In genomic region chr4:99290848-99291786, GRCh38 we compare ENCODE assay signal across 36 cellular contexts. TPM values are rescaled to one million over a fixed set of nuclear protein-coding genes. Genes with fewer than 3 reads are reported as not detected.
"Had no signal": no experiment of that assay in that cellular context is flagged by ENCODE, and none has a peak within 500 bp of the region (broad histone marks: within the 10 kb centered on the region; RNA-seq: fewer than 3 reads in every experiment).

Gene ADH1A (minus strand): TSS chr4:99290985. CDS start chr4:99290914, 71 bp downstream.

- H3K4me3 ChIP-seq: MG63 had no signal

- DNase-seq: activated CD4-positive, alpha-beta memory T cell treated with anti-CD3 and anti-CD28 coated beads, Interleukin-2, amount 10 ng/mL, durations not matched to agents 7 days and 5 days; activated CD4-positive, alpha-beta T cell treated with anti-CD3 and anti-CD28 coated beads for 1 hour; activated CD4-positive, alpha-beta T cell treated with anti-CD3 and anti-CD28 coated beads for 48 hours; activated CD4-positive, CD25-positive, alpha-beta regulatory T cell; activated CD8-positive, alpha-beta memory T cell treated with anti-CD3 and anti-CD28 coated beads for 24 hours; activated CD8-positive, alpha-beta memory T cell treated with anti-CD3 and anti-CD28 coated beads, Interleukin-2, amount 10 ng/mL, durations not matched to agents 7 days and 5 days; activated CD8-positive, alpha-beta memory T cell treated with anti-CD3 and anti-CD28 coated beads, Interleukin-2, amount 50 U/mL, for 48 hours; activated effector memory CD4-positive, alpha-beta T cell treated with Interleukin-2 at 50 U/mL for 16 hours; activated naive CD4-positive, alpha-beta T cell; activated naive CD4-positive, alpha-beta T cell treated with anti-CD3 and anti-CD28 coated beads, Interleukin-2, amount 50 U/mL, for 16 hours; activated naive CD8-positive, alpha-beta T cell treated with anti-CD3 and anti-CD28 coated beads for 36 hours; activated T-cell treated with anti-CD3 and anti-CD28 coated beads, Interleukin-2, amount 50 U/mL, for 48 hours; amniotic stem cell; aorta; brain microvascular endothelial cell; central memory CD4-positive, alpha-beta T cell; Karpas-422; KBM-7; MG63; NCI-H1048; NCI-H1105 treated with DMSO at 0.1 percent for 48 hours; NCI-H1436; NCI-H1694; NCI-H1930; NCI-H2081 treated with DMSO at 0.1 percent for 48 hours; NCI-H345; NCI-H524 treated with DMSO at 0.1 percent for 48 hours; NCI-H748 treated with DMSO at 0.1 percent for 48 hours; NK-92 treated with Interleukin-12 subunit alpha and Interleukin-12 subunit beta, amount 100 ng/mL, for 24 hours; Right ventricle myocardium superior; T1000; WERI-Rb-1 had no signal

- H3K27me3 ChIP-seq: brain microvascular endothelial cell, MG63 had no signal

- H3K27ac Mint-ChIP-seq: activated CD4-positive, alpha-beta memory T cell treated with anti-CD3 and anti-CD28 coated beads, Interleukin-2, amount 10 ng/mL, durations not matched to agents 7 days and 5 days; activated CD8-positive, alpha-beta memory T cell treated with anti-CD3 and anti-CD28 coated beads, Interleukin-2, amount 10 ng/mL, durations not matched to agents 7 days and 5 days; activated naive CD8-positive, alpha-beta T cell treated with anti-CD3 and anti-CD28 coated beads for 36 hours had no signal

- H3K4me3 Mint-ChIP-seq: activated CD4-positive, alpha-beta memory T cell treated with anti-CD3 and anti-CD28 coated beads, Interleukin-2, amount 10 ng/mL, durations not matched to agents 7 days and 5 days; activated CD8-positive, alpha-beta memory T cell treated with anti-CD3 and anti-CD28 coated beads, Interleukin-2, amount 10 ng/mL, durations not matched to agents 7 days and 5 days; activated naive CD8-positive, alpha-beta T cell treated with anti-CD3 and anti-CD28 coated beads for 36 hours had no signal

- H3K36me3 Mint-ChIP-seq: activated CD8-positive, alpha-beta memory T cell treated with anti-CD3 and anti-CD28 coated beads, Interleukin-2, amount 10 ng/mL, durations not matched to agents 7 days and 5 days; activated naive CD8-positive, alpha-beta T cell treated with anti-CD3 and anti-CD28 coated beads for 36 hours had no signal

- H3K36me3 ChIP-seq: brain microvascular endothelial cell, MG63, WERI-Rb-1 had no signal

- H3K9me3 ChIP-seq: MG63 had no signal

- ATAC-seq: activated CD8-positive, alpha-beta memory T cell treated with anti-CD3 and anti-CD28 coated beads, Interleukin-2, amount 10 ng/mL, durations not matched to agents 7 days and 5 days had no signal

- H3K27me3 Mint-ChIP-seq: activated CD8-positive, alpha-beta memory T cell treated with anti-CD3 and anti-CD28 coated beads, Interleukin-2, amount 10 ng/mL, durations not matched to agents 7 days and 5 days had no signal

- H3K4me1 Mint-ChIP-seq: activated CD4-positive, alpha-beta memory T cell treated with anti-CD3 and anti-CD28 coated beads, Interleukin-2, amount 10 ng/mL, durations not matched to agents 7 days and 5 days; activated CD8-positive, alpha-beta memory T cell treated with anti-CD3 and anti-CD28 coated beads, Interleukin-2, amount 10 ng/mL, durations not matched to agents 7 days and 5 days; activated naive CD8-positive, alpha-beta T cell treated with anti-CD3 and anti-CD28 coated beads for 36 hours had no signal

- H3K27ac ChIP-seq: brain microvascular endothelial cell, WERI-Rb-1 had no signal

RNA-seq across cellular contexts. Expression of gene ADH1A, which starts in this region (rescaled TPM):
- total RNA-seq: activated CD4-positive, alpha-beta memory T cell treated with anti-CD3 and anti-CD28 coated beads, Interleukin-2, amount 10 ng/mL, durations not matched to agents 7 days and 5 days; activated CD8-positive, alpha-beta memory T cell treated with anti-CD3 and anti-CD28 coated beads, Interleukin-2, amount 10 ng/mL, durations not matched to agents 7 days and 5 days; activated naive CD8-positive, alpha-beta T cell treated with anti-CD3 and anti-CD28 coated beads for 36 hours; NCI-H460; OCI-LY7; T-helper 1 cell treated with Interleukin-12 subunit alpha and Interleukin-12 subunit beta and Interleukin-4 antibody, amounts not matched to agents 30 ng/mL and 1 ng/mL, for 36 hours; T-helper 2 cell treated with Interferon-gamma antibody and Interleukin-4, amounts not matched to agents 100 ng/mL and 5 ng/mL, for 36 hours had no signal
